Comparison of ENCODE assay signal across 24 cellular contexts in genomic region chr18:11008544-11008943, GRCh38.
A peak's percentile ranks its signal among the peaks of the same experiment; 100 is the strongest.
DNase-seq lines count a peak whose midpoint lies in the region; FAIRE-seq and TF ChIP-seq lines count a peak whose summit lies in the region.
"Had no signal": no experiment of that assay in that cellular context is flagged by ENCODE, and none has a peak within 500 bp of the region (broad histone marks: within the 10 kb centered on the region; RNA-seq: fewer than 3 reads in every experiment).

No MANE protein-coding gene starts in this region.

- H3K4me1 Mint-ChIP-seq in chondrocyte (ENCODE audit: low read depth), result peaks cover 44% of the 10 kb centered on the region

- DNase-seq in DMS53 (lab: John Stamatoyannopoulos, UW), result peak; percentile 35
- DNase-seq in DMS53 treated with DMSO at 0.1 percent for 48 hours (lab: John Stamatoyannopoulos, UW; ENCODE audit: unreplicated experiment), result no peak
- DNase-seq in GM12892 (ENCODE audit: insufficient read length), result no peak
- DNase-seq in chondrocyte (ENCODE audit: low spot score), result no peak
- peak; percentile 39 for DNase-seq in myocyte (ENCODE audit: low read depth)
- no peak for DNase-seq in smooth muscle cell (lab: John Stamatoyannopoulos, UW; ENCODE audit: unreplicated experiment)
- DNase-seq in AG08396 (ENCODE audit: low spot score), result no peak
- DNase-seq: 8988T, ACHN, Calu3, GOT3, HFFc6, KG1, NCI-H1048, NCI-H1417 treated with DMSO at 0.1 percent for 48 hours, NCI-H187 treated with DMSO at 0.1 percent for 48 hours, NCI-H2227 treated with DMSO at 0.1 percent for 48 hours, NCI-H774, SK-N-SH, SW 1271 had no signal

- peaks cover 7% of the 10 kb centered on the region for H3K36me3 Mint-ChIP-seq in chondrocyte (ENCODE audit: low read depth)

- no peak for TF ChIP-seq POLR2A in GM12892 (IDR thresholded peaks at IDR 0.05; ENCODE audit: low read depth, low read length)

- FAIRE-seq in GM12892 (lab: Jason Lieb, UNC), result peak; percentile 63
- FAIRE-seq: G401.6, HTR-8/SVneo, RCC 7860 had no signal

- H3K36me3 ChIP-seq in smooth muscle cell (ENCODE audit: low read depth), result no peaks in the 10 kb centered on the region
- H3K36me3 ChIP-seq: HAP-1 had no signal

- H3K27ac ChIP-seq in smooth muscle cell (ENCODE audit: low read depth), result no peak overlapping the region

- H3K4me2 ChIP-seq in smooth muscle cell, result no peak overlapping the region
- H3K4me2 ChIP-seq: SK-N-SH had no signal

- H3K9ac ChIP-seq in smooth muscle cell (ENCODE audit: low read depth), result no peak overlapping the region
- H3K9ac ChIP-seq: SK-N-SH had no signal

- TF ChIP-seq CTCF in chondrocyte (IDR thresholded peaks at IDR 0.05) (no peak), smooth muscle cell (IDR thresholded peaks at IDR 0.05; ENCODE audit: borderline replicate concordance, insufficient read depth, poor library complexity, severe bottlenecking) (no peak)

- peaks cover 12% of the 10 kb centered on the region for H3K9me3 Mint-ChIP-seq in chondrocyte (ENCODE audit: low read depth)
- H3K9me3 Mint-ChIP-seq: HFFc6 had no signal

- H3K4me1 ChIP-seq in smooth muscle cell (ENCODE audit: low read depth), result peaks cover 11% of the 10 kb centered on the region
- H3K4me1 ChIP-seq: HAP-1 had no signal

- H3K4me3 ChIP-seq in smooth muscle cell, result no peak overlapping the region
- H3K4me3 ChIP-seq: HAP-1 had no signal

- H3K9me3 ChIP-seq in smooth muscle cell (replicated peaks; ENCODE audit: low read depth), result no peaks in the 10 kb centered on the region
- H3K9me3 ChIP-seq: HAP-1, SK-N-SH had no signal

- no peak overlapping the region for H2AFZ ChIP-seq in smooth muscle cell (ENCODE audit: low read depth)

- H3K27ac Mint-ChIP-seq in chondrocyte (ENCODE audit: unreplicated experiment), result peak overlapping the region; percentile 2
- H3K27ac Mint-ChIP-seq: HFFc6 had no signal

- H3K27me3 Mint-ChIP-seq in chondrocyte (ENCODE audit: low read depth), result no peaks in the 10 kb centered on the region

- no peaks in the 10 kb centered on the region for H3F3A ChIP-seq in smooth muscle cell (ENCODE audit: low read depth)

- no peaks in the 10 kb centered on the region for H3K27me3 ChIP-seq in smooth muscle cell (ENCODE audit: low read depth)

- H3K79me2 ChIP-seq in smooth muscle cell (ENCODE audit: low read depth), result no peaks in the 10 kb centered on the region

- WGBS in smooth muscle cell (ENCODE audit: low lambda C conversion rate), result 94% methylated on average over 3 of the region's 3 CpGs

- H4K20me1 ChIP-seq in smooth muscle cell (ENCODE audit: low read depth), result no peaks in the 10 kb centered on the region

- H3K4me3 Mint-ChIP-seq in chondrocyte (ENCODE audit: unreplicated experiment), result no peak overlapping the region
- H3K4me3 Mint-ChIP-seq: HFFc6 had no signal

Comparison
In these comparisons a context has a peak if more than half of its experiments do, and no peak if none do; other contexts are left out.
1. DNase-seq: peak in DMS53 (single experiment) and myocyte (single experiment); none in DMS53 treated with DMSO at 0.1 percent for 48 hours (single experiment), GM12892 (single experiment), chondrocyte (single experiment), smooth muscle cell (single experiment) and AG08396 (single experiment).